ENCODE assay signal across 21 cellular contexts in genomic region chr2:6667326-6667725, GRCh38.
"Had no signal": no experiment of that assay in that cellular context is flagged by ENCODE, and none has a peak within 500 bp of the region (broad histone marks: within the 10 kb centered on the region; RNA-seq: fewer than 3 reads in every experiment).

No MANE protein-coding gene starts in this region.

- H3K4me3 ChIP-seq: MG63, SJSA1, SK-N-MC had no signal

- DNase-seq: KBM-7, MG63, NCI-H1092, NCI-H1105 treated with DMSO at 0.1 percent for 48 hours, NCI-H1417 treated with DMSO at 0.1 percent for 48 hours, NCI-H146, NCI-H187, NCI-H2029, NCI-H2081 treated with DMSO at 0.1 percent for 48 hours, NCI-H2171, NCI-H226, NCI-H446, NCI-H510A, NCI-H524 treated with DMSO at 0.1 percent for 48 hours, NCI-H69, NCI-H774, Right ventricle myocardium superior, RPMI8226, SIG-M5 had no signal
